23 cellular contexts compared by ENCODE assay signal in the genomic region with DNA sequence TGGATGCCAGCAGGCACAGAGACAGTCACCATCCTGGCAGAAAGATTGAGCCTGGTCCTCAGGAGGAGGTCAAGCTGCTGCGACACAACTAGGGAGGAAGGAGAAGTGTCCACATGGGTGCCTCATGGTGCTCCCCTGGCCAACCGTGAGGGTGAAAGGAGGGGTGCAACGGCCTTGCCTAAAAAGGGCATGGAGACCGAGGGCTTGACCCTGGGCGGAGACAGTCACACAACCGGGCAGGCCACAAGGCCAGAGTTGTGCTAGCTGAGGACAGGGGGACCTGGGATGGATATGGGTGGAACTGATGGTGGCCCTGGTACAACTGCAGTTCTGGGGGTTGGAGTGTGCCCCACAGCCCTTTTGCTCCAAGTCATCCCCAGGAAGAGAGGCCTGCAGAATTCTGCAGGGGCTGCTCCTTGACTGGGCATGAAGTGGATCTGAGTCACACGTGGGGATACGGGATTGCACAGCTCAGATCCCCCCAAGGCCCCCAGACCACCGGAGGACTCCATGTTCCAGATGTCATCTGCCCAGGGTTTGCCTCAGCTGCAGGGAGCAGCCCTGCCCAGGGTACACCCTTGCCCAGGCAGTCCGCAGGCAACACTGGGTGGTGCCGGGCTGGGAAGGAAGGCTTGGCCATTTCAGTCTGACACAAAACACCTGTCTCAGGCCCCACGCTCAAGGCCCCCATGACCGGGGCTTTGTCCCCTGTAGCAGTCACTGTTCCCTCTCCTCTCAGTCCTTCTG.
"Had no signal": no experiment of that assay in that cellular context is flagged by ENCODE, and none has a peak within 500 bp of the region (broad histone marks: within the 10 kb centered on the region; RNA-seq: fewer than 3 reads in every experiment).

No MANE protein-coding gene starts in this region.

- H3K4me1 Mint-ChIP-seq: activated B cell treated with CpG ODN at 0.5 μM for 24 hours; activated CD4-positive, alpha-beta T cell treated with anti-CD3 and anti-CD28 coated beads for 36 hours; naive thymus-derived CD4-positive, alpha-beta T cell; stimulated activated naive B cell treated with anti-CD40 and anti-IgM and Interleukin-4, amounts not matched to agents 10 μg/mL and 1 μg/mL and 100 μg/mL, for 72 hours had no signal

- H3K9me3 Mint-ChIP-seq: activated B cell treated with CpG ODN at 0.5 μM for 24 hours; activated naive CD4-positive, alpha-beta T cell treated with anti-CD3 and anti-CD28 coated beads, Interleukin-2, amount 50 U/mL, for 72 hours; dendritic cell treated with granulocyte-macrophage colony-stimulating factor and Interleukin-4, amounts not matched to agents 40 ng/mL and 50 ng/mL, for 4 days; T-helper 2 cell treated with Interferon-gamma antibody and Interleukin-4, amounts not matched to agents 5 μg/mL and 100 μg/mL, for 36 hours had no signal

- H3K27me3 Mint-ChIP-seq: dendritic cell treated with granulocyte-macrophage colony-stimulating factor and Interleukin-4, amounts not matched to agents 40 ng/mL and 50 ng/mL, for 4 days had no signal

- H3K27ac Mint-ChIP-seq: activated B cell treated with CpG ODN at 0.5 μM for 24 hours; activated CD4-positive, alpha-beta T cell treated with anti-CD3 and anti-CD28 coated beads for 36 hours; activated naive CD4-positive, alpha-beta T cell treated with anti-CD3 and anti-CD28 coated beads, Interleukin-2, amount 50 U/mL, for 72 hours; dendritic cell treated with granulocyte-macrophage colony-stimulating factor and Interleukin-4, amounts not matched to agents 40 ng/mL and 50 ng/mL, for 4 days; mesothelial cell of epicardium; naive thymus-derived CD4-positive, alpha-beta T cell; stimulated activated naive B cell treated with anti-CD40 and anti-IgM and Interleukin-4, amounts not matched to agents 10 μg/mL and 1 μg/mL and 100 μg/mL, for 72 hours; T-helper 2 cell treated with Interferon-gamma antibody and Interleukin-4, amounts not matched to agents 5 μg/mL and 100 μg/mL, for 36 hours had no signal

- H3K4me3 Mint-ChIP-seq: activated B cell treated with CpG ODN at 0.5 μM for 24 hours; activated CD4-positive, alpha-beta T cell treated with anti-CD3 and anti-CD28 coated beads for 36 hours; dendritic cell treated with granulocyte-macrophage colony-stimulating factor and Interleukin-4, amounts not matched to agents 40 ng/mL and 50 ng/mL, for 4 days; mesothelial cell of epicardium; naive thymus-derived CD4-positive, alpha-beta T cell; stimulated activated naive B cell treated with anti-CD40 and anti-IgM and Interleukin-4, amounts not matched to agents 10 μg/mL and 1 μg/mL and 100 μg/mL, for 72 hours; T-helper 2 cell treated with Interferon-gamma antibody and Interleukin-4, amounts not matched to agents 5 μg/mL and 100 μg/mL, for 36 hours had no signal

- ATAC-seq: activated CD4-positive, alpha-beta T cell treated with anti-CD3 and anti-CD28 coated beads for 36 hours; activated naive CD4-positive, alpha-beta T cell treated with anti-CD3 and anti-CD28 coated beads, Interleukin-2, amount 50 U/mL, for 72 hours; naive thymus-derived CD4-positive, alpha-beta T cell; psoas muscle; stimulated activated naive B cell treated with anti-CD40 and anti-IgM and Interleukin-4, amounts not matched to agents 10 μg/mL and 1 μg/mL and 100 μg/mL, for 72 hours had no signal

- H3K36me3 Mint-ChIP-seq: activated naive CD4-positive, alpha-beta T cell treated with anti-CD3 and anti-CD28 coated beads, Interleukin-2, amount 50 U/mL, for 72 hours; mesothelial cell of epicardium; naive thymus-derived CD4-positive, alpha-beta T cell; stimulated activated naive B cell treated with anti-CD40 and anti-IgM and Interleukin-4, amounts not matched to agents 10 μg/mL and 1 μg/mL and 100 μg/mL, for 72 hours had no signal

- DNase-seq: activated B cell treated with CpG ODN at 0.5 μM for 24 hours; activated CD4-positive, alpha-beta T cell treated with anti-CD3 and anti-CD28 coated beads for 36 hours; activated CD4-positive, alpha-beta T cell treated with anti-CD3 and anti-CD28 coated beads, Interleukin-2, amount 50 U/mL, for 48 hours; activated naive CD4-positive, alpha-beta T cell; activated T-cell treated with anti-CD3 and anti-CD28 coated beads, Interleukin-2, amount 50 U/mL, for 48 hours; central memory CD4-positive, alpha-beta T cell; effector CD4-positive, alpha-beta T cell; left ventricle myocardium inferior; mammary epithelial cell; naive thymus-derived CD4-positive, alpha-beta T cell; ovary; psoas muscle; stimulated activated CD4-positive, alpha-beta T cell treated with anti-CD3 and anti-CD28 coated beads, Interleukin-1b, Interleukin-23, amount 100 ng/mL, for 48 hours; stimulated activated CD4-positive, alpha-beta T cell treated with anti-CD3 and anti-CD28 coated beads, Interleukin-4, amount 100 ng/mL, for 4 hours; stimulated activated CD8-positive, alpha-beta memory T cell treated with anti-CD3 and anti-CD28 coated beads, Interleukin-4, amount 100 ng/mL, for 48 hours; stimulated activated naive B cell treated with anti-CD40 and anti-IgM and Interleukin-4, amounts not matched to agents 10 μg/mL and 1 μg/mL and 100 μg/mL, for 72 hours; stomach; T-helper 1 cell had no signal

- FAIRE-seq: frontal cortex had no signal
